15 cellular contexts compared by ENCODE assay signal in genomic region chr12:52147983-52148540, GRCh38. TPM values are rescaled to one million over a fixed set of nuclear protein-coding genes. Genes with fewer than 3 reads are reported as not detected.
DNase-seq lines count a peak whose midpoint lies in the region; ATAC-seq and TF ChIP-seq lines count a peak whose summit lies in the region.
"Had no signal": no experiment of that assay in that cellular context is flagged by ENCODE, and none has a peak within 500 bp of the region (broad histone marks: within the 10 kb centered on the region; RNA-seq: fewer than 3 reads in every experiment).

No MANE protein-coding gene starts in this region.

- no peaks in the 10 kb centered on the region for H3K79me2 ChIP-seq in fibroblast of lung (ENCODE audit: control insufficient read depth, insufficient read depth, low read length)

- 84 to 95% (median 93%) methylated on average over 7 to 10 of the region's 10 CpGs for WGBS in adrenal gland, 4 donors

- intact Hi-C loops in adrenal gland (cut with DNase I): loop anchor here (10.0 kb wide), 2 partner anchors 727 to 837 kb away; no protein-coding TSS in a partner anchor

- H3K9me3 Mint-ChIP-seq in stimulated activated effector memory CD8-positive, alpha-beta T cell treated with anti-CD3 and anti-CD28 coated beads, Interleukin-12 subunit alpha, Interleukin-12 subunit beta, amount 100 ng/mL, for 72 hours: no peaks in the 10 kb centered on the region
- H3K9me3 Mint-ChIP-seq: dendritic cell treated with granulocyte-macrophage colony-stimulating factor and Interleukin-4, amounts not matched to agents 40 ng/mL and 50 ng/mL, for 4 days; naive B cell had no signal

- H3K4me1 Mint-ChIP-seq in stimulated activated effector memory CD8-positive, alpha-beta T cell treated with anti-CD3 and anti-CD28 coated beads, Interleukin-12 subunit alpha, Interleukin-12 subunit beta, amount 100 ng/mL, for 72 hours: peaks cover 11% of the 10 kb centered on the region

- no peak overlapping the region for H3K27ac Mint-ChIP-seq in stimulated activated effector memory CD8-positive, alpha-beta T cell treated with anti-CD3 and anti-CD28 coated beads, Interleukin-12 subunit alpha, Interleukin-12 subunit beta, amount 100 ng/mL, for 72 hours
- H3K27ac Mint-ChIP-seq: CD4-positive, CD25-positive, alpha-beta regulatory T cell; dendritic cell treated with granulocyte-macrophage colony-stimulating factor and Interleukin-4, amounts not matched to agents 40 ng/mL and 50 ng/mL, for 4 days; naive B cell had no signal

- H2AFZ ChIP-seq in fibroblast of lung (ENCODE audit: low read length): no peak overlapping the region

- no peak for TF ChIP-seq POLR2A in adrenal gland (IDR thresholded peaks at IDR 0.05)

- H3K9me3 ChIP-seq in fibroblast of lung (ENCODE audit: control insufficient read depth, insufficient read depth, low read depth, low read length): no peaks in the 10 kb centered on the region
- no peaks in the 10 kb centered on the region for H3K9me3 ChIP-seq in skeletal muscle tissue (ENCODE audit: control insufficient read depth in 3 of 3, low read length in 3 of 3)
- no peaks in the 10 kb centered on the region for H3K9me3 ChIP-seq in adrenal gland (replicated peaks in 1 of 3)

- no peak overlapping the region for H3K4me2 ChIP-seq in fibroblast of lung (ENCODE audit: extremely low read depth, insufficient read depth, low read length)

- TF ChIP-seq CTCF in C4-2B (conservative IDR thresholded peaks at IDR 0.05) (no peak), RWPE1 (conservative IDR thresholded peaks at IDR 0.05; ENCODE audit: low read depth) (no peak), fibroblast of lung (conservative IDR thresholded peaks at IDR 0.05 in 1 of 2, IDR thresholded peaks at IDR 0.05 in 1 of 2; ENCODE audit: low read depth in 1 of 2, low read length in 2 of 2) (no peak), adrenal gland (IDR thresholded peaks at IDR 0.05) (no peak)

- H3K4me3 Mint-ChIP-seq in stimulated activated effector memory CD8-positive, alpha-beta T cell treated with anti-CD3 and anti-CD28 coated beads, Interleukin-12 subunit alpha, Interleukin-12 subunit beta, amount 100 ng/mL, for 72 hours: no peak overlapping the region
- H3K4me3 Mint-ChIP-seq: CD4-positive, CD25-positive, alpha-beta regulatory T cell; dendritic cell treated with granulocyte-macrophage colony-stimulating factor and Interleukin-4, amounts not matched to agents 40 ng/mL and 50 ng/mL, for 4 days; naive B cell had no signal

- peak overlapping the region; percentile 56 for H3K27ac ChIP-seq in C4-2B
- H3K27ac ChIP-seq in RWPE1: peak overlapping the region; percentile 100
- peak overlapping the region; percentile 96 for H3K27ac ChIP-seq in fibroblast of lung (ENCODE audit: insufficient read depth, low read length)
- H3K27ac ChIP-seq in skeletal muscle tissue (ENCODE audit: low read depth, low read length): peak overlapping the region; percentile 72
- H3K27ac ChIP-seq in adrenal gland: peak overlapping the region in 1 of 5 donors; percentile 78

- no peak for ATAC-seq in stimulated activated effector memory CD8-positive, alpha-beta T cell treated with anti-CD3 and anti-CD28 coated beads, Interleukin-12 subunit alpha, Interleukin-12 subunit beta, amount 100 ng/mL, for 72 hours
- no peak for ATAC-seq in GM21619 (IDR thresholded peaks at IDR 0.05; ENCODE audit: unreplicated experiment)

- H3K4me1 ChIP-seq in fibroblast of lung (ENCODE audit: control insufficient read depth, extremely low read depth, insufficient read depth, low read length) (peaks cover 37% of the 10 kb centered on the region), skeletal muscle tissue (ENCODE audit: control insufficient read depth in 3 of 3, insufficient read depth in 3 of 3, low read length in 3 of 3) (peaks cover 23 to 50% (median 31%) of the 10 kb centered on the region in 3 donors), adrenal gland (replicated peaks in 1 of 2) (peaks cover 3 to 11% of the 10 kb centered on the region in 2 donors)

- no peaks in the 10 kb centered on the region for H3K36me3 Mint-ChIP-seq in stimulated activated effector memory CD8-positive, alpha-beta T cell treated with anti-CD3 and anti-CD28 coated beads, Interleukin-12 subunit alpha, Interleukin-12 subunit beta, amount 100 ng/mL, for 72 hours
- H3K36me3 Mint-ChIP-seq: CD4-positive, CD25-positive, alpha-beta regulatory T cell; naive B cell had no signal

- H4K20me1 ChIP-seq in fibroblast of lung (ENCODE audit: control insufficient read depth, extremely low read depth, insufficient read depth, low read length): no peaks in the 10 kb centered on the region

- CTCF ChIA-PET in RWPE1 (lab: Yijun Ruan, JAX): interaction anchor here (0.6 to 2.6 kb wide), 5 partner anchors 130 to 737 kb away, joined by 3 to 11 read pairs (median 4); no protein-coding TSS in a partner anchor

- H3K36me3 ChIP-seq in fibroblast of lung (ENCODE audit: control insufficient read depth, insufficient read depth, low read length) (no peaks in the 10 kb centered on the region), skeletal muscle tissue (ENCODE audit: control insufficient read depth in 3 of 3, insufficient read depth in 3 of 3, low read length in 3 of 3) (no peaks in the 10 kb centered on the region), adrenal gland (replicated peaks in 1 of 2) (no peaks in the 10 kb centered on the region)

- H3K27me3 ChIP-seq in fibroblast of lung (ENCODE audit: control insufficient read depth, insufficient read depth, low read length) (no peaks in the 10 kb centered on the region), skeletal muscle tissue (ENCODE audit: control insufficient read depth in 3 of 3, insufficient read depth in 3 of 3, low read length in 3 of 3) (peaks cover 0 to 4% (median 0%) of the 10 kb centered on the region in 3 donors), adrenal gland (no peaks in the 10 kb centered on the region)

- H3K4me3 ChIP-seq in fibroblast of lung (replicated peaks in 1 of 4; ENCODE audit: control extremely low read depth in 1 of 4, insufficient read depth in 1 of 4, low read depth in 3 of 4, low read length in 4 of 4): no peak overlapping the region
- H3K4me3 ChIP-seq in skeletal muscle tissue (ENCODE audit: low read length in 3 of 3): no peak overlapping the region
- H3K4me3 ChIP-seq in adrenal gland: no peak overlapping the region

- DNase-seq in RWPE1 (ENCODE audit: low spot score): no peak
- DNase-seq in fibroblast of lung (ENCODE audit: low read depth in 2 of 2): no peak
- DNase-seq in adrenal gland: no peak
- no peak for DNase-seq in stimulated activated effector memory CD8-positive, alpha-beta T cell treated with anti-CD3 and anti-CD28 coated beads, Interleukin-12 subunit alpha, Interleukin-12 subunit beta, amount 100 ng/mL, for 72 hours (ENCODE audit: low spot score in 2 of 2)
- no peak for DNase-seq in D341Med (ENCODE audit: low spot score)
- DNase-seq: CD4-positive, CD25-positive, alpha-beta regulatory T cell; hippocampal formation; naive B cell; NCI-H2029 treated with DMSO at 0.1 percent for 48 hours had no signal

- POLR2A ChIA-PET in RWPE1 (lab: Yijun Ruan, JAX; ENCODE audit: low non-redundant PET): interaction anchor here (0.9 to 1.6 kb wide), 4 partner anchors 85 to 858 kb away, joined by 3 to 10 read pairs (median 6); partner anchors contain the start of genes EIF4B, KRT5 and KRT7

- peak overlapping the region; percentile 39 for H3K9ac ChIP-seq in fibroblast of lung (ENCODE audit: insufficient read depth, low read length)
- peak overlapping the region in 1 of 3 donors; percentile 68 for H3K9ac ChIP-seq in skeletal muscle tissue (ENCODE audit: low read depth in 1 of 3, low read length in 3 of 3)

RNA-seq across cellular contexts. Expression of gene KRT80, which starts 43.8 kb away (rescaled TPM):
- total RNA-seq in fibroblast of lung (under 0.01 and 0.17 TPM in 2 replicates), skeletal muscle tissue (0.52 TPM), adrenal gland (10 to 100 TPM in 1 of 8 donors, 1 to 10 TPM in 6, under 1 TPM in 1; 0.95 to 14.6 (median 6.3) TPM)
- polyA plus RNA-seq in fibroblast of lung (0.90 and 1.0 TPM in 2 replicates), adrenal gland (1 to 10 TPM; 1.8 to 8.8 (median 2.5) TPM)
- 0.83 and 1.1 TPM in 2 replicates for polyA plus RNA-seq in fibroblast of lung (2012)
- 0.89 and 1.5 TPM in 2 replicates for polyA minus RNA-seq in fibroblast of lung (ENCODE audit: low replicate concordance)
- total RNA-seq: CD4-positive, CD25-positive, alpha-beta regulatory T cell; OCI-LY7; subcutaneous adipose tissue had no signal
- polyA plus RNA-seq: CD4-positive, CD25-positive, alpha-beta regulatory T cell had no signal
